In genomic region chr15:35783203-35783602, GRCh38 we compare ENCODE assay signal across 34 cellular contexts.
"Had no signal": no experiment of that assay in that cellular context is flagged by ENCODE, and none has a peak within 500 bp of the region (broad histone marks: within the 10 kb centered on the region; RNA-seq: fewer than 3 reads in every experiment).

No MANE protein-coding gene starts in this region.

- H3K36me3 ChIP-seq: adrenal gland, brain microvascular endothelial cell, breast epithelium, cardiac muscle cell had no signal

- ATAC-seq: activated CD8-positive, alpha-beta T cell treated with anti-CD3 and anti-CD28 coated beads for 36 hours; activated naive CD4-positive, alpha-beta T cell treated with anti-CD3 and anti-CD28 coated beads, Interleukin-2, amount 50 U/mL, for 72 hours; activated T-cell treated with anti-CD3 and anti-CD28 coated beads, Interleukin-2, amount 50 U/mL, for 4 hours; activated T-cell treated with anti-CD3 and anti-CD28 coated beads, Interleukin-2, amount 50 U/mL, for 72 hours; activated T-helper 17 cell treated with anti-CD3 and anti-CD28 coated beads, Interleukin-2, amount 50 U/mL, for 72 hours; body of pancreas had no signal

- H3K4me3 ChIP-seq: adrenal gland, body of pancreas, breast epithelium, cardiac muscle cell had no signal

- FAIRE-seq: TTC549 had no signal

- DNase-seq: activated B cell treated with CpG ODN at 0.5 μM for 24 hours; activated CD4-positive, alpha-beta memory T cell treated with anti-CD3 and anti-CD28 coated beads for 36 hours; activated CD4-positive, alpha-beta T cell treated with anti-CD3 and anti-CD28 coated beads for 4 hours; activated CD4-positive, alpha-beta T cell treated with anti-CD3 and anti-CD28 coated beads, Interleukin-2, amount 10 ng/mL, durations not matched to agents 24 days and 14 days; activated CD4-positive, alpha-beta T cell treated with anti-CD3 and anti-CD28 coated beads, Interleukin-2, amount 50 U/mL, for 1 hour; activated CD4-positive, alpha-beta T cell treated with anti-CD3 and anti-CD28 coated beads, Interleukin-2, amount 50 U/mL, for 4 hours; activated CD4-positive, CD25-positive, alpha-beta regulatory T cell treated with anti-CD3 and anti-CD28 coated beads, Interleukin-2, amount 50 U/mL, for 72 hours; activated CD8-positive, alpha-beta memory T cell treated with anti-CD3 and anti-CD28 coated beads, Interleukin-2, amount 50 U/mL, for 4 hours; activated CD8-positive, alpha-beta T cell treated with anti-CD3 and anti-CD28 coated beads for 36 hours; activated effector memory CD4-positive, alpha-beta T cell treated with anti-CD3 and anti-CD28 coated beads, Interleukin-2, amount 50 U/mL, for 16 hours; activated gamma-delta T cell treated with Interleukin-2 at 50 U/mL for 16 hours; activated naive CD4-positive, alpha-beta T cell; activated naive CD4-positive, alpha-beta T cell treated with anti-CD3 and anti-CD28 coated beads for 36 hours; activated naive CD4-positive, alpha-beta T cell treated with anti-CD3 and anti-CD28 coated beads, Interleukin-2, amount 50 U/mL, for 16 hours; activated naive CD8-positive, alpha-beta T cell treated with anti-CD3 and anti-CD28 coated beads for 36 hours; activated T-cell treated with anti-CD3 and anti-CD28 coated beads for 4 hours; activated T-cell treated with anti-CD3 and anti-CD28 coated beads, Interleukin-2, amount 50 U/mL, for 1 hour; activated T-cell treated with anti-CD3 and anti-CD28 coated beads, Interleukin-2, amount 50 U/mL, for 4 hours; activated T-cell treated with anti-CD3 and anti-CD28 coated beads, Interleukin-2, amount 50 U/mL, for 72 hours; adrenal gland; amniotic stem cell; aorta; body of pancreas; brain microvascular endothelial cell; caudate nucleus; cerebellar nuclear complex; T-helper 1 cell; T-helper 2 cell; T-helper 9 cell had no signal

- H3K27me3 ChIP-seq: adrenal gland, body of pancreas, brain microvascular endothelial cell, breast epithelium, cardiac muscle cell had no signal
